Comparison of ENCODE assay signal across 11 cellular contexts in genomic region chr5:94632024-94632423, GRCh38. TPM values are rescaled to one million over a fixed set of nuclear protein-coding genes. Genes with fewer than 3 reads are reported as not detected.
DNase-seq lines count a peak whose midpoint lies in the region; ATAC-seq and TF ChIP-seq lines count a peak whose summit lies in the region.
"Had no signal": no experiment of that assay in that cellular context is flagged by ENCODE, and none has a peak within 500 bp of the region (broad histone marks: within the 10 kb centered on the region; RNA-seq: fewer than 3 reads in every experiment).

No MANE protein-coding gene starts in this region.

- no peak overlapping the region for H2AFZ ChIP-seq in KMS-11 (ENCODE audit: low read depth)

- DNase-seq in NCI-H2227 treated with DMSO at 0.1 percent for 48 hours (lab: John Stamatoyannopoulos, UW) (no peak), left cardiac atrium (no peak), heart right ventricle (no peak)
- no peak for DNase-seq in stimulated activated naive CD4-positive, alpha-beta T cell treated with Interleukin-2 at 50 U/mL for 16 hours (lab: John Stamatoyannopoulos, UW)
- DNase-seq: activated CD4-positive, alpha-beta memory T cell treated with anti-CD3 and anti-CD28 coated beads for 36 hours; KG1; NCI-H526 had no signal

- H3K4me1 ChIP-seq in KMS-11 (ENCODE audit: low read depth, poor library complexity, severe bottlenecking) (peaks cover 12% of the 10 kb centered on the region), heart right ventricle (peaks cover 0 to 5% (median 0%) of the 10 kb centered on the region in 9 donors)

- TF ChIP-seq CTCF in KMS-11 (conservative IDR thresholded peaks at IDR 0.05; ENCODE audit: low read depth, low read length) = no peak
- TF ChIP-seq CTCF in heart right ventricle (IDR thresholded peaks at IDR 0.05) = no peak

- ATAC-seq in GM18498 (IDR thresholded peaks at IDR 0.05; ENCODE audit: unreplicated experiment) (peak; percentile 99), GM19463 (IDR thresholded peaks at IDR 0.05; ENCODE audit: unreplicated experiment) (peak; percentile 97), HG02943 (IDR thresholded peaks at IDR 0.05; ENCODE audit: low read depth, unreplicated experiment) (peak; percentile 97), left cardiac atrium (no peak), heart right ventricle (no peak)

- H4K20me1 ChIP-seq in KMS-11 (ENCODE audit: insufficient read depth) = no peaks in the 10 kb centered on the region

- intact Hi-C loops in left cardiac atrium (cut with DNase I) (no loop called here), heart right ventricle (cut with DNase I) (no loop called here)

- H3K36me3 ChIP-seq in KMS-11 (ENCODE audit: insufficient read depth) (peaks cover 14% of the 10 kb centered on the region; the same call in 1 of the 2 replicates), heart right ventricle (peaks cover 0 to 58% (median 13%) of the 10 kb centered on the region in 9 donors)

- WGBS in heart right ventricle, 2 donors = 65 to 66% methylated on average over 2 of the region's 2 CpGs

- H3K9me3 ChIP-seq in heart right ventricle = peaks cover 0 to 32% (median 4%) of the 10 kb centered on the region in 11 donors

- H3K4me3 ChIP-seq in KMS-11 (IDR thresholded peaks at IDR 0.05; ENCODE audit: insufficient read depth, low read depth, low read length) (no peak overlapping the region), heart right ventricle (no peak overlapping the region)

- H3K79me2 ChIP-seq in KMS-11 (ENCODE audit: insufficient read depth, low read depth) = 0 out of 2 replicates have a peak, but pooled peaks cover 2% of the 10 kb centered on the region

- H3K27ac ChIP-seq in KMS-11 (no peak overlapping the region), heart right ventricle (no peak overlapping the region)

- peak overlapping the region; percentile 30 for H3K4me2 ChIP-seq in KMS-11

- H3K27me3 ChIP-seq in KMS-11 (ENCODE audit: insufficient read depth, low read depth) (no peaks in the 10 kb centered on the region), heart right ventricle (no peaks in the 10 kb centered on the region)

- H3K9ac ChIP-seq in KMS-11 = no peak overlapping the region

RNA-seq across cellular contexts. Expression of gene SLF1, which starts 13.6 kb away (rescaled TPM):
- 1 to 10 TPM; 4.3 to 4.8 TPM for total RNA-seq in left cardiac atrium
- total RNA-seq in heart right ventricle = 10 to 100 TPM in 1 of 10 donors, 1 to 10 TPM in 9; 3.4 to 10.0 (median 5.0) TPM
- polyA plus RNA-seq in heart right ventricle = 1 to 10 TPM; 2.3 to 3.8 TPM

RNA-seq across cellular contexts. Expression of gene KIAA0825, which starts 13.6 kb away (rescaled TPM):
- total RNA-seq in left cardiac atrium (1 to 10 TPM; 2.2 to 3.0 TPM), heart right ventricle (1 to 10 TPM; 1.7 to 3.5 (median 2.4) TPM)
- under 1 TPM; 0.36 to 0.37 TPM for polyA plus RNA-seq in heart right ventricle

Comparison
In these comparisons a context has a peak if more than half of its experiments do, and no peak if none do; other contexts are left out.
1. ATAC-seq: peak in GM18498 (single experiment), GM19463 (single experiment) and HG02943 (single experiment); none in left cardiac atrium (0 of 2) and heart right ventricle (0 of 8).